21 cellular contexts compared by ENCODE assay signal in the genomic region with DNA sequence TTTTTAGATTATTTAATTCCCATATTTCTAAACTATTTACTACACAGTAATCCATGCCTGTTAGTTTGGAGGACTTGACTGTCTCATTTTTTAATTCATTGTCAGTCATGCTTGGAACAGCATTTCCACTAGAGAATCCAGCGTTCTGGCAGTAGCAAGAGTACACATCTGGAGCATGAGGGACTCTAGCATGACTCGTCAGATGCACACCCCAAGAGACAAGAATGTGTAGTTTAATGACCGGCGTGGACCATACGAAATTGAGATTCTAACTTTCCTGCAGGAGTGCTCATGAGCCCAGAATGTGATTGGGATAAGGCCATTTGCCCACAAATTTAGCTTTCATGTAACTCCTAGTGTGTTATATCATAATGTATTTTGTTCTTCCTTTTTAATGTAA. TPM values are rescaled to one million over a fixed set of nuclear protein-coding genes. Genes with fewer than 3 reads are reported as not detected.
DNase-seq lines count a peak whose midpoint lies in the region; ATAC-seq, FAIRE-seq and TF ChIP-seq lines count a peak whose summit lies in the region.
"Had no signal": no experiment of that assay in that cellular context is flagged by ENCODE, and none has a peak within 500 bp of the region (broad histone marks: within the 10 kb centered on the region; RNA-seq: fewer than 3 reads in every experiment).

No MANE protein-coding gene starts in this region.

- in situ Hi-C loops in K562 (cut with MboI): no loop called here

- no peak overlapping the region for H2AFZ ChIP-seq in K562 (ENCODE audit: low read depth, low read length)

- H3K9me3 Mint-ChIP-seq in activated naive CD4-positive, alpha-beta T cell treated with anti-CD3 and anti-CD28 coated beads, Interleukin-2, amount 50 U/mL, for 24 hours: no peaks in the 10 kb centered on the region
- H3K9me3 Mint-ChIP-seq: activated CD8-positive, alpha-beta T cell treated with anti-CD3 and anti-CD28 coated beads for 36 hours had no signal

- H3K27ac ChIP-seq in K562 (ENCODE audit: extremely low read depth, low read depth, low read length) (no peak overlapping the region), psoas muscle (no peak overlapping the region), esophagus squamous epithelium (no peak overlapping the region)
- H3K27ac ChIP-seq: 22Rv1, upper lobe of left lung had no signal

- DNase-seq in activated naive CD4-positive, alpha-beta T cell (lab: John Stamatoyannopoulos, UW): no peak
- DNase-seq in HCEC 1CT: peak; percentile 30
- peak in 2 of 4 experiments; percentile 23 to 24 for DNase-seq in K562 (ENCODE audit: extremely low read depth in 1 of 4, low spot score in 3 of 4)
- DNase-seq in psoas muscle: no peak
- DNase-seq in esophagus squamous epithelium (lab: John Stamatoyannopoulos, UW): no peak
- DNase-seq in SKM-1 treated with dmso at 0.1 percent for 144 hours (lab: John Stamatoyannopoulos, UW; ENCODE audit: unreplicated experiment): no peak
- DNase-seq: activated CD8-positive, alpha-beta T cell treated with anti-CD3 and anti-CD28 coated beads for 36 hours; anterior cingulate cortex; C1 segment of cervical spinal cord; effector memory CD4-positive, alpha-beta T cell; NCI-H1436; NCI-H524; RPMI8226; stimulated activated CD4-positive, alpha-beta T cell treated with anti-CD3 and anti-CD28 coated beads, Interleukin-12 subunit alpha, Interleukin-12 subunit beta, amount 100 ng/mL, for 4 hours; stimulated activated CD8-positive, alpha-beta memory T cell treated with anti-CD3 and anti-CD28 coated beads, Interleukin-4, amount 100 ng/mL, for 48 hours; upper lobe of left lung had no signal

- ATAC-seq in K562: no peak
- peak in 3 of 4 donors; percentile 30 to 65 (median 47) for ATAC-seq in psoas muscle
- no peak for ATAC-seq in HG03196 (IDR thresholded peaks at IDR 0.05; ENCODE audit: unreplicated experiment)
- ATAC-seq: activated CD4-positive, CD25-positive, alpha-beta regulatory T cell treated with anti-CD3 and anti-CD28 coated beads, Interleukin-2, amount 50 U/mL, for 24 hours; activated CD8-positive, alpha-beta T cell treated with anti-CD3 and anti-CD28 coated beads for 36 hours had no signal

- no peaks in the 10 kb centered on the region for H3K9me1 ChIP-seq in K562 (ENCODE audit: control insufficient read depth, insufficient read depth, low read length)

- peak overlapping the region; percentile 30 for H3K27ac Mint-ChIP-seq in activated naive CD4-positive, alpha-beta T cell treated with anti-CD3 and anti-CD28 coated beads, Interleukin-2, amount 50 U/mL, for 24 hours
- H3K27ac Mint-ChIP-seq: activated CD8-positive, alpha-beta T cell treated with anti-CD3 and anti-CD28 coated beads for 36 hours had no signal

- intact Hi-C loops in K562 (cut with micrococcal nuclease) (no loop called here), psoas muscle (cut with DNase I) (no loop called here), esophagus squamous epithelium (cut with DNase I) (no loop called here)

- no peak for TF ChIP-seq EP300 in K562 (IDR thresholded peaks at IDR 0.05; ENCODE audit: low read length)

- H3K4me3 ChIP-seq in K562: no peak overlapping the region
- no peak overlapping the region for H3K4me3 ChIP-seq in psoas muscle
- H3K4me3 ChIP-seq in esophagus squamous epithelium: no peak overlapping the region
- H3K4me3 ChIP-seq: upper lobe of left lung had no signal

- TF ChIP-seq CTCF in K562 (IDR thresholded peaks at IDR 0.05 in 2 of 3, conservative IDR thresholded peaks at IDR 0.05 in 1 of 3; ENCODE audit: insufficient read depth in 2 of 3, low read depth in 1 of 3, low read length in 3 of 3) (no peak), psoas muscle (IDR thresholded peaks at IDR 0.05) (no peak), esophagus squamous epithelium (IDR thresholded peaks at IDR 0.05) (no peak)

- no peaks in the 10 kb centered on the region for H3K4me1 ChIP-seq in K562 (replicated peaks in 1 of 2; ENCODE audit: control insufficient read depth in 2 of 2, insufficient read depth in 2 of 2, low read length in 2 of 2)
- no peaks in the 10 kb centered on the region for H3K4me1 ChIP-seq in psoas muscle
- no peaks in the 10 kb centered on the region for H3K4me1 ChIP-seq in esophagus squamous epithelium
- H3K4me1 ChIP-seq: upper lobe of left lung had no signal

- TF ChIP-seq POLR2A in K562 (conservative IDR thresholded peaks at IDR 0.05): no peak
- no peak for TF ChIP-seq POLR2A in esophagus squamous epithelium (IDR thresholded peaks at IDR 0.05)

- no peak for TF ChIP-seq RAD21 in K562 (CRISPR knock-in tag; conservative IDR thresholded peaks at IDR 0.05 in 1 of 2, IDR thresholded peaks at IDR 0.05 in 1 of 2)

- FAIRE-seq in K562 (lab: Jason Lieb, UNC): peak; percentile 48
- FAIRE-seq: keratinocyte had no signal

- H3K4me3 Mint-ChIP-seq in activated naive CD4-positive, alpha-beta T cell treated with anti-CD3 and anti-CD28 coated beads, Interleukin-2, amount 50 U/mL, for 24 hours: no peak overlapping the region
- H3K4me3 Mint-ChIP-seq: activated CD8-positive, alpha-beta T cell treated with anti-CD3 and anti-CD28 coated beads for 36 hours had no signal

- H3K36me3 Mint-ChIP-seq in activated naive CD4-positive, alpha-beta T cell treated with anti-CD3 and anti-CD28 coated beads, Interleukin-2, amount 50 U/mL, for 24 hours: no peaks in the 10 kb centered on the region

- POLR2A ChIA-PET in K562 (lab: Yijun Ruan, JAX): no interaction called here

- H3K27me3 ChIP-seq in K562 (ENCODE audit: control insufficient read depth in 2 of 2, insufficient read depth in 2 of 2, low read length in 2 of 2): peaks cover 0 to 12% of the 10 kb centered on the region in 2 experiments; a peak in 2 of 5 replicates
- H3K27me3 ChIP-seq in psoas muscle (ENCODE audit: insufficient read depth in 3 of 3, low read length in 2 of 3): no peaks in the 10 kb centered on the region
- H3K27me3 ChIP-seq in esophagus squamous epithelium: no peaks in the 10 kb centered on the region
- H3K27me3 ChIP-seq: upper lobe of left lung had no signal

- H3K4me1 Mint-ChIP-seq in activated naive CD4-positive, alpha-beta T cell treated with anti-CD3 and anti-CD28 coated beads, Interleukin-2, amount 50 U/mL, for 24 hours: no peaks in the 10 kb centered on the region

- H3K27me3 Mint-ChIP-seq in activated naive CD4-positive, alpha-beta T cell treated with anti-CD3 and anti-CD28 coated beads, Interleukin-2, amount 50 U/mL, for 24 hours: no peaks in the 10 kb centered on the region
- H3K27me3 Mint-ChIP-seq: activated CD8-positive, alpha-beta T cell treated with anti-CD3 and anti-CD28 coated beads for 36 hours had no signal

- BruUV-seq in K562 (replicated peaks; lab: Mats Ljungman, UMichigan): no TSS peak

- CTCF ChIA-PET in K562 (lab: Yijun Ruan, JAX; ENCODE audit: low intra/inter-chr PET ratio): no interaction called here

- no peaks in the 10 kb centered on the region for H3K79me2 ChIP-seq in K562 (ENCODE audit: control insufficient read depth, insufficient read depth, low read length)

- H4K20me1 ChIP-seq in K562 (replicated peaks; ENCODE audit: control insufficient read depth, insufficient read depth, low read length): no peaks in the 10 kb centered on the region; the same call in 1 of the 2 replicates

- WGBS in K562 (ENCODE audit: insufficient coverage, low coverage, missing lambda C conversion rate): 62% methylated on average over 5 of the region's 5 CpGs
- WGBS in psoas muscle, 3 donors: 56 to 66% (median 64%) methylated on average over 5 of the region's 5 CpGs
- WGBS in esophagus squamous epithelium, 2 donors: 73 to 83% methylated on average over 5 of the region's 5 CpGs

- H3K9me3 ChIP-seq in K562 (replicated peaks; ENCODE audit: control insufficient read depth, insufficient read depth, low read depth, low read length): no peaks in the 10 kb centered on the region
- H3K9me3 ChIP-seq in psoas muscle: no peaks in the 10 kb centered on the region
- no peaks in the 10 kb centered on the region for H3K9me3 ChIP-seq in esophagus squamous epithelium
- H3K9me3 ChIP-seq: upper lobe of left lung had no signal

- no peaks in the 10 kb centered on the region for H3K36me3 ChIP-seq in K562 (ENCODE audit: control insufficient read depth, insufficient read depth, low read length)
- H3K36me3 ChIP-seq in psoas muscle (ENCODE audit: insufficient read depth in 1 of 2, low read depth in 1 of 2): peaks cover 2 to 20% of the 10 kb centered on the region in 2 donors
- H3K36me3 ChIP-seq in esophagus squamous epithelium: peaks cover 0 to 31% (median 0%) of the 10 kb centered on the region in 3 donors

- H3K4me2 ChIP-seq in K562 (ENCODE audit: insufficient read depth, low read length): no peak overlapping the region

- H3K9ac ChIP-seq in K562 (ENCODE audit: insufficient read depth in 1 of 2, low read depth in 2 of 2, low read length in 2 of 2): no peak overlapping the region

RNA-seq across cellular contexts. Expression of gene ASB7, which starts 48.9 kb away (rescaled TPM):
- 24.7 and 30.7 TPM in 2 replicates for total RNA-seq in K562 (2011; cell fraction: chromatin; rRNA removed; ENCODE audit: low replicate concordance)
- 8.3 and 9.0 TPM in 2 replicates for total RNA-seq in K562 (2011; cell fraction: nucleolus; rRNA removed)
- total RNA-seq in K562 (2011; cell fraction: nucleoplasm; rRNA removed): 14.7 and 15.6 TPM in 2 replicates
- total RNA-seq in K562 (2014; rRNA removed): 7.5 and 7.6 TPM in 2 replicates
- 7.7 and 9.0 TPM in 2 replicates for total RNA-seq in K562 (2014; rRNA removed; fragmentation: Illumina TruSeq; extraction: Trizol)
- 6.7 and 6.8 TPM in 2 replicates for total RNA-seq in K562 (2015; rRNA removed; fragmentation: Illumina TruSeq; extraction: Trizol)
- total RNA-seq in K562 (2021): 8.6 and 10.1 TPM in 2 replicates
- 7.4 and 8.6 TPM in 2 replicates for polyA plus RNA-seq in K562 (2011; rRNA removed)
- 4.7 and 4.9 TPM in 2 replicates for polyA plus RNA-seq in K562 (2011; cell fraction: cytosol; rRNA removed)
- 7.9 and 8.3 TPM in 2 replicates for polyA plus RNA-seq in K562 (2011; cell fraction: nucleus; rRNA removed)
- polyA plus RNA-seq in K562 (2012): 3.9 and 4.9 TPM in 2 replicates
- polyA plus RNA-seq in K562 (2014; fragmentation: Illumina TruSeq; extraction: Trizol): 5.6 and 5.7 TPM in 2 replicates
- 1 to 10 TPM; 1.8 to 2.7 TPM for polyA plus RNA-seq in K562 (2014; fragmentation: Nextera tagmentation; extraction: Ambion mirVana)
- polyA plus RNA-seq in K562 (2014; rRNA removed): 5.2 and 5.7 TPM in 2 replicates
- 26.7 and 28.2 TPM in 2 replicates for polyA minus RNA-seq in K562 (2011; rRNA and poly(A)+ RNA removed)
- 6.7 and 8.5 TPM in 2 replicates for polyA minus RNA-seq in K562 (2011; cell fraction: cytosol; rRNA and poly(A)+ RNA removed)
- polyA minus RNA-seq in K562 (2011; cell fraction: nucleus; rRNA and poly(A)+ RNA removed): 9.3 and 13.8 TPM in 2 replicates
- 1 to 10 TPM; 5.1 to 6.9 (median 5.5) TPM for total RNA-seq in psoas muscle
- 1 to 10 TPM; 2.3 to 6.3 (median 3.0) TPM for polyA plus RNA-seq in psoas muscle
- 10 to 100 TPM in 3 of 4 donors, 1 to 10 TPM in 1; 9.7 to 12.3 (median 12.0) TPM for total RNA-seq in esophagus squamous epithelium

RNA-seq across cellular contexts. Expression of gene LINS1, which starts 49.3 kb away (rescaled TPM):
- total RNA-seq in K562 (2011; cell fraction: chromatin; rRNA removed; ENCODE audit: low replicate concordance): 87.8 and 153 TPM in 2 replicates
- total RNA-seq in K562 (2011; cell fraction: nucleolus; rRNA removed): 34.2 and 36.7 TPM in 2 replicates
- total RNA-seq in K562 (2011; cell fraction: nucleoplasm; rRNA removed): 60.3 and 95.4 TPM in 2 replicates
- 13.8 and 15.4 TPM in 2 replicates for total RNA-seq in K562 (2014; rRNA removed)
- total RNA-seq in K562 (2014; rRNA removed; fragmentation: Illumina TruSeq; extraction: Trizol): 29.0 and 32.4 TPM in 2 replicates
- total RNA-seq in K562 (2015; rRNA removed; fragmentation: Illumina TruSeq; extraction: Trizol): 22.7 and 23.5 TPM in 2 replicates
- 21.4 and 21.5 TPM in 2 replicates for total RNA-seq in K562 (2021)
- 29.9 and 30.6 TPM in 2 replicates for polyA plus RNA-seq in K562 (2011; rRNA removed)
- polyA plus RNA-seq in K562 (2011; cell fraction: cytosol; rRNA removed): 6.2 and 13.3 TPM in 2 replicates
- 64.9 and 74.1 TPM in 2 replicates for polyA plus RNA-seq in K562 (2011; cell fraction: nucleus; rRNA removed)
- 14.5 and 17.7 TPM in 2 replicates for polyA plus RNA-seq in K562 (2012)
- polyA plus RNA-seq in K562 (2014; fragmentation: Illumina TruSeq; extraction: Trizol): 24.6 and 27.3 TPM in 2 replicates
- 10 to 100 TPM; 28.9 to 31.4 TPM for polyA plus RNA-seq in K562 (2014; fragmentation: Nextera tagmentation; extraction: Ambion mirVana)
- 18.5 and 21.5 TPM in 2 replicates for polyA plus RNA-seq in K562 (2014; rRNA removed)
- polyA minus RNA-seq in K562 (2011; rRNA and poly(A)+ RNA removed): 46.1 and 56.9 TPM in 2 replicates
- 17.2 and 29.3 TPM in 2 replicates for polyA minus RNA-seq in K562 (2011; cell fraction: cytosol; rRNA and poly(A)+ RNA removed)
- polyA minus RNA-seq in K562 (2011; cell fraction: nucleus; rRNA and poly(A)+ RNA removed): 35.5 and 57.6 TPM in 2 replicates
- total RNA-seq in psoas muscle: 10 to 100 TPM in 2 of 4 donors, 1 to 10 TPM in 2; 6.5 to 11.7 (median 9.8) TPM
- 10 to 100 TPM in 1 of 3 donors, 1 to 10 TPM in 2; 4.3 to 15.1 (median 5.7) TPM for polyA plus RNA-seq in psoas muscle
- total RNA-seq in esophagus squamous epithelium: 10 to 100 TPM in 3 of 4 donors, 1 to 10 TPM in 1; 9.1 to 44.6 (median 19.4) TPM

Comparison
In these comparisons a context has a peak if more than half of its experiments do, and no peak if none do; other contexts are left out.
1. ATAC-seq: peak in psoas muscle (3 of 4); none in K562 (single experiment) and HG03196 (single experiment).